In the genomic region with DNA sequence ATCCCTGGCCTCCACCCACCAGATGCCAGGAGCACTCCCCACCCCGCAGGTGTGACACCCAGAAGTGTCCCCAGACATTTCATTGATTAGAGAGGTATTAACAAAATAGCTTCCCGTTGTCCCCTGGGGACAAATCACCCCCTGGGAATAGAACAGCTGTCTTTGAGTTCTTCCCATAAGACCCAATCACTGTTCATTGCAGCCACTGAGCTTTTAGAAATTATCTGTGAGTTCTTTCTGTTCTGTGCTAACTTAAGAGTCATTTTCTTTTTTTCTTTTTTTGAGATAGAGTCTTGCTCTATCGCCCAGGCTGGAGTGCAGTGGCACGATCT, we compare ENCODE assay signal across 9 cellular contexts. TPM values are rescaled to one million over a fixed set of nuclear protein-coding genes. Genes with fewer than 3 reads are reported as not detected.
A peak's percentile ranks its signal among the peaks of the same experiment; 100 is the strongest.
DNase-seq lines count a peak whose midpoint lies in the region; ATAC-seq and TF ChIP-seq lines count a peak whose summit lies in the region.
"Had no signal": no experiment of that assay in that cellular context is flagged by ENCODE, and none has a peak within 500 bp of the region (broad histone marks: within the 10 kb centered on the region; RNA-seq: fewer than 3 reads in every experiment).

No MANE protein-coding gene starts in this region.

- H4K20me1 ChIP-seq in Karpas-422 (ENCODE audit: insufficient read depth, low read depth, low read length) = no peaks in the 10 kb centered on the region

- WGBS in esophagus, 2 donors = 61 to 66% methylated on average over 4 of the region's 4 CpGs
- 55% methylated on average over 4 of the region's 4 CpGs for WGBS in prostate gland

- H3K79me2 ChIP-seq in ACC112 (ENCODE audit: control insufficient read depth, insufficient read depth, low read length, unreplicated experiment) (peaks cover 54% of the 10 kb centered on the region), Karpas-422 (ENCODE audit: low read length) (peaks cover 71% of the 10 kb centered on the region)

- peak overlapping the region; percentile 69 for H3K9ac ChIP-seq in Karpas-422 (ENCODE audit: low read length)

- H3K9me3 ChIP-seq in Karpas-422 (ENCODE audit: low read length) (no peaks in the 10 kb centered on the region), esophagus (ENCODE audit: control insufficient read depth in 2 of 2, insufficient read depth in 1 of 2, low read depth in 1 of 2, low read length in 1 of 2) (no peaks in the 10 kb centered on the region), prostate gland (no peaks in the 10 kb centered on the region)

- no peaks in the 10 kb centered on the region for H3K9me2 ChIP-seq in Karpas-422 (replicated peaks; ENCODE audit: insufficient read depth, low read length)

- peak overlapping the region; percentile 62 for H3K4me2 ChIP-seq in Karpas-422 (ENCODE audit: low read depth, low read length, poor library complexity, severe bottlenecking)

- ATAC-seq in GM19395 (IDR thresholded peaks at IDR 0.05; ENCODE audit: unreplicated experiment) = no peak

- TF ChIP-seq POLR2A in prostate gland (IDR thresholded peaks at IDR 0.05) = no peak

- DNase-seq in Karpas-422 (peak; percentile 94), prostate gland (ENCODE audit: low spot score) (no peak), NOMO-1 treated with DMSO at 0.1 percent for 48 hours (lab: John Stamatoyannopoulos, UW; ENCODE audit: unreplicated experiment) (no peak), MV-4-11 (lab: John Stamatoyannopoulos, UW) (no peak), retina (no peak)
- DNase-seq: activated T-cell treated with anti-CD3 and anti-CD28 coated beads, Interleukin-2, amount 50 U/mL, for 1 hour had no signal

- H3K36me3 ChIP-seq in ACC112 (ENCODE audit: insufficient read depth, low read length) = no peaks in the 10 kb centered on the region
- peaks cover 10% of the 10 kb centered on the region; the same call in 1 of the 2 replicates for H3K36me3 ChIP-seq in Karpas-422 (ENCODE audit: insufficient read depth, low read length)
- peaks cover 0 to 21% of the 10 kb centered on the region in 2 donors for H3K36me3 ChIP-seq in esophagus (ENCODE audit: control insufficient read depth in 2 of 2, insufficient read depth in 2 of 2, low read length in 1 of 2)
- H3K36me3 ChIP-seq in prostate gland = no peaks in the 10 kb centered on the region

- intact Hi-C loops in prostate gland (cut with DNase I) = no loop called here

- TF ChIP-seq CTCF in prostate gland (IDR thresholded peaks at IDR 0.05) = no peak

- H3K27me3 ChIP-seq in ACC112 (ENCODE audit: insufficient read depth, low read length) = no peaks in the 10 kb centered on the region
- H3K27me3 ChIP-seq in Karpas-422 (ENCODE audit: low read length) = no peaks in the 10 kb centered on the region
- no peaks in the 10 kb centered on the region for H3K27me3 ChIP-seq in esophagus (ENCODE audit: control insufficient read depth in 1 of 2, insufficient read depth in 2 of 2, low read length in 2 of 2)
- no peaks in the 10 kb centered on the region for H3K27me3 ChIP-seq in prostate gland (replicated peaks; ENCODE audit: insufficient read depth)

- H3K4me1 ChIP-seq in ACC112 (ENCODE audit: control insufficient read depth, insufficient read depth, low read length, unreplicated experiment) = peaks cover 14% of the 10 kb centered on the region
- peaks cover 76% of the 10 kb centered on the region for H3K4me1 ChIP-seq in Karpas-422 (ENCODE audit: low read length)
- peaks cover 7 to 18% of the 10 kb centered on the region in 2 donors for H3K4me1 ChIP-seq in esophagus (ENCODE audit: control insufficient read depth in 2 of 2, insufficient read depth in 2 of 2, low read length in 1 of 2)
- H3K4me1 ChIP-seq in prostate gland (replicated peaks) = peaks cover 13% of the 10 kb centered on the region

- no peak overlapping the region for H2AFZ ChIP-seq in ACC112 (ENCODE audit: low read length, unreplicated experiment)
- H2AFZ ChIP-seq in Karpas-422 (ENCODE audit: low read length) = no peak overlapping the region

- H3K27ac ChIP-seq in ACC112 (ENCODE audit: low read depth, low read length) = peak overlapping the region; percentile 96
- peak overlapping the region; percentile 96 for H3K27ac ChIP-seq in Karpas-422 (ENCODE audit: low read length)
- peak overlapping the region; percentile 73 to 93 for H3K27ac ChIP-seq in esophagus (ENCODE audit: low read depth in 2 of 2, low read length in 1 of 2)
- H3K27ac ChIP-seq in prostate gland = peak overlapping the region; percentile 75 to 83

- H3K4me3 ChIP-seq in ACC112 (ENCODE audit: low read depth, low read length) (no peak overlapping the region), Karpas-422 (ENCODE audit: low read length) (peak overlapping the region; percentile 55), esophagus (ENCODE audit: low read depth in 1 of 2, low read length in 2 of 2) (no peak overlapping the region), prostate gland (peak overlapping the region in 1 of 2 donors; percentile 5)

RNA-seq across cellular contexts. Expression of a gene that starts 32.8 kb away (rescaled TPM):
- total RNA-seq in Karpas-422 (2014; rRNA removed; shearing (Covaris generic); ENCODE audit: low replicate concordance) = 80.1 and 114 TPM in 2 replicates
- 10 to 100 TPM; 24.2 to 41.2 TPM for polyA plus RNA-seq in esophagus
- total RNA-seq in prostate gland = 100 to 1,000 TPM in 1 of 2 donors, 10 to 100 TPM in 1; 50.9 to 208 TPM

RNA-seq across cellular contexts. Expression of a gene that starts 33.2 kb away (rescaled TPM):
- total RNA-seq in Karpas-422 (2014; rRNA removed; shearing (Covaris generic); ENCODE audit: low replicate concordance) = 17.6 and 20.4 TPM in 2 replicates
- polyA plus RNA-seq in esophagus = 1 to 10 TPM; 7.8 to 9.3 TPM
- total RNA-seq in prostate gland = 10 to 100 TPM in 1 of 2 donors, 1 to 10 TPM in 1; 6.5 to 15.3 TPM
